In genomic region chr5:175718401-175719108, GRCh38 we compare ENCODE assay signal across 8 cellular contexts.
A peak's percentile ranks its signal among the peaks of the same experiment; 100 is the strongest.
DNase-seq lines count a peak whose midpoint lies in the region; ATAC-seq, FAIRE-seq and TF ChIP-seq lines count a peak whose summit lies in the region.

No MANE protein-coding gene starts in this region.

- no peaks in the 10 kb centered on the region for H3K27me3 ChIP-seq in keratinocyte (ENCODE audit: control insufficient read depth, extremely low read depth, insufficient read depth, low read length)

- H3K9ac ChIP-seq in keratinocyte (ENCODE audit: control insufficient read depth, extremely low read depth, insufficient read depth, low read length) = no peak overlapping the region

- in situ Hi-C loops in SK-MEL-5 (cut with HindIII; ENCODE audit: low pct_unique_long_range_greater_than_20kb, low sequenced_read_pairs) = no loop called here

- no peak overlapping the region for H3K4me3 Mint-ChIP-seq in natural killer cell
- no peak overlapping the region for H3K4me3 Mint-ChIP-seq in natural killer cell treated with Interleukin-12 subunit alpha and Interleukin-12 subunit beta and Interleukin-15 and Interleukin-18, amount 100 ng/mL, for 72 hours

- H3K4me3 ChIP-seq in keratinocyte (ENCODE audit: control insufficient read depth in 2 of 3, extremely low read depth in 1 of 3, insufficient read depth in 2 of 3, low read depth in 1 of 3, low read length in 3 of 3) = no peak overlapping the region

- peaks cover 6% of the 10 kb centered on the region for H3K36me3 Mint-ChIP-seq in natural killer cell
- peaks cover 11% of the 10 kb centered on the region for H3K36me3 Mint-ChIP-seq in natural killer cell treated with Interleukin-12 subunit alpha and Interleukin-12 subunit beta and Interleukin-15 and Interleukin-18, amount 100 ng/mL, for 72 hours
- peaks cover 10 to 47% of the 10 kb centered on the region in 2 donors for H3K36me3 Mint-ChIP-seq in activated naive CD4-positive, alpha-beta T cell treated with anti-CD3 and anti-CD28 coated beads, Interleukin-2, amount 50 U/mL, for 72 hours

- H3K27me3 Mint-ChIP-seq in natural killer cell (ENCODE audit: low read depth in 2 of 2) = peaks cover 5 to 8% of the 10 kb centered on the region in 2 donors
- H3K27me3 Mint-ChIP-seq in natural killer cell treated with Interleukin-12 subunit alpha and Interleukin-12 subunit beta and Interleukin-15 and Interleukin-18, amount 100 ng/mL, for 72 hours = peaks cover 26 to 31% of the 10 kb centered on the region in 2 donors

- no peak overlapping the region for H2AFZ ChIP-seq in keratinocyte (ENCODE audit: control insufficient read depth, low read length)

- H3K4me1 ChIP-seq in keratinocyte (ENCODE audit: control insufficient read depth, extremely low read depth, insufficient read depth, low read length) = no peaks in the 10 kb centered on the region

- H3K27ac Mint-ChIP-seq in natural killer cell = no peak overlapping the region
- H3K27ac Mint-ChIP-seq in natural killer cell treated with Interleukin-12 subunit alpha and Interleukin-12 subunit beta and Interleukin-15 and Interleukin-18, amount 100 ng/mL, for 72 hours = no peak overlapping the region
- H3K27ac Mint-ChIP-seq in activated naive CD4-positive, alpha-beta T cell treated with anti-CD3 and anti-CD28 coated beads, Interleukin-2, amount 50 U/mL, for 72 hours = no peak overlapping the region

- no peak overlapping the region for H3K4me2 ChIP-seq in keratinocyte (ENCODE audit: control insufficient read depth, extremely low read depth, insufficient read depth, low read depth, low read length)

- H3K9me1 ChIP-seq in keratinocyte (ENCODE audit: control insufficient read depth, extremely low read depth, insufficient read depth, low read length) = no peaks in the 10 kb centered on the region

- dilution Hi-C loops in keratinocyte (cut with MboI; ENCODE audit: extremely low pct_ligation_motif_present, low sequenced_read_pairs) = no loop called here

- no peaks in the 10 kb centered on the region for H4K20me1 ChIP-seq in keratinocyte (ENCODE audit: control insufficient read depth, extremely low read depth, insufficient read depth, low read length)

- no peaks in the 10 kb centered on the region for H3K79me2 ChIP-seq in keratinocyte (ENCODE audit: control insufficient read depth, insufficient read depth, low read length)

- H3K27ac ChIP-seq in keratinocyte (ENCODE audit: control insufficient read depth, insufficient read depth, low read length) = no peak overlapping the region

- H3K4me1 Mint-ChIP-seq in natural killer cell = no peaks in the 10 kb centered on the region
- no peaks in the 10 kb centered on the region for H3K4me1 Mint-ChIP-seq in natural killer cell treated with Interleukin-12 subunit alpha and Interleukin-12 subunit beta and Interleukin-15 and Interleukin-18, amount 100 ng/mL, for 72 hours (ENCODE audit: low read depth in 2 of 2)

- H3K36me3 ChIP-seq in keratinocyte (ENCODE audit: control insufficient read depth in 2 of 2, extremely low read depth in 1 of 2, insufficient read depth in 2 of 2, low read length in 2 of 2) = no peaks in the 10 kb centered on the region

- intact Hi-C loops in natural killer cell (cut with micrococcal nuclease) = no loop called here

- ATAC-seq in natural killer cell (no peak), HG03025 (IDR thresholded peaks at IDR 0.05; ENCODE audit: low FRiP score, unreplicated experiment) (no peak), HG02885 (IDR thresholded peaks at IDR 0.05; ENCODE audit: poor library complexity, unreplicated experiment) (no peak)
- no peak for ATAC-seq in natural killer cell treated with Interleukin-12 subunit alpha and Interleukin-12 subunit beta and Interleukin-15 and Interleukin-18, amount 100 ng/mL, for 72 hours
- peak; percentile 75 to 92 for ATAC-seq in activated naive CD4-positive, alpha-beta T cell treated with anti-CD3 and anti-CD28 coated beads, Interleukin-2, amount 50 U/mL, for 72 hours

- no peak for DNase-seq in natural killer cell
- no peak for DNase-seq in natural killer cell treated with Interleukin-12 subunit alpha and Interleukin-12 subunit beta and Interleukin-15 and Interleukin-18, amount 100 ng/mL, for 72 hours (ENCODE audit: low spot score)
- peak; percentile 56 for DNase-seq in SK-MEL-5 (ENCODE audit: low read depth, low spot score)
- DNase-seq in activated naive CD4-positive, alpha-beta T cell treated with anti-CD3 and anti-CD28 coated beads, Interleukin-2, amount 50 U/mL, for 72 hours (ENCODE audit: low spot score in 2 of 2) = peak in 1 of 2 donors; percentile 78
- DNase-seq in keratinocyte (ENCODE audit: low read depth, low spot score) = no peak
- DNase-seq in stimulated activated CD8-positive, alpha-beta memory T cell treated with anti-CD3 and anti-CD28 coated beads, Interleukin-12 subunit alpha, Interleukin-12 subunit beta, amount 100 ng/mL, for 1 hour (ENCODE audit: low read depth) = peak; percentile 17

- H3K9me3 ChIP-seq in keratinocyte (ENCODE audit: control insufficient read depth, low read depth, low read length) = no peaks in the 10 kb centered on the region

- peaks cover 0 to 3% of the 10 kb centered on the region in 2 donors for H3K9me3 Mint-ChIP-seq in natural killer cell
- H3K9me3 Mint-ChIP-seq in natural killer cell treated with Interleukin-12 subunit alpha and Interleukin-12 subunit beta and Interleukin-15 and Interleukin-18, amount 100 ng/mL, for 72 hours = peaks cover 4% of the 10 kb centered on the region
- peaks cover 9 to 26% of the 10 kb centered on the region in 2 donors for H3K9me3 Mint-ChIP-seq in activated naive CD4-positive, alpha-beta T cell treated with anti-CD3 and anti-CD28 coated beads, Interleukin-2, amount 50 U/mL, for 72 hours

- TF ChIP-seq CTCF in natural killer cell (IDR thresholded peaks at IDR 0.05) (peak; percentile 25), keratinocyte (optimal IDR thresholded peaks at IDR 0.05 in 1 of 3, IDR thresholded peaks at IDR 0.05 in 1 of 3, conservative IDR thresholded peaks at IDR 0.05 in 1 of 3; ENCODE audit: extremely low read depth in 1 of 3, insufficient read depth in 2 of 3, low read length in 3 of 3) (peak; percentile 54 to 69 (median 58))

- no peak for FAIRE-seq in keratinocyte (lab: Jason Lieb, UNC)

Comparison
In these comparisons a context has a peak if more than half of its experiments do, and no peak if none do; other contexts are left out.
1. ATAC-seq: peak in activated naive CD4-positive, alpha-beta T cell treated with anti-CD3 and anti-CD28 coated beads, Interleukin-2, amount 50 U/mL, for 72 hours (2 of 2); none in natural killer cell (0 of 3), natural killer cell treated with Interleukin-12 subunit alpha and Interleukin-12 subunit beta and Interleukin-15 and Interleukin-18, amount 100 ng/mL, for 72 hours (0 of 2), HG03025 (single experiment) and HG02885 (single experiment).
2. DNase-seq: peak in SK-MEL-5 (single experiment) and stimulated activated CD8-positive, alpha-beta memory T cell treated with anti-CD3 and anti-CD28 coated beads, Interleukin-12 subunit alpha, Interleukin-12 subunit beta, amount 100 ng/mL, for 1 hour (single experiment); none in natural killer cell (single experiment), natural killer cell treated with Interleukin-12 subunit alpha and Interleukin-12 subunit beta and Interleukin-15 and Interleukin-18, amount 100 ng/mL, for 72 hours (single experiment) and keratinocyte (single experiment).